In the genomic region with DNA sequence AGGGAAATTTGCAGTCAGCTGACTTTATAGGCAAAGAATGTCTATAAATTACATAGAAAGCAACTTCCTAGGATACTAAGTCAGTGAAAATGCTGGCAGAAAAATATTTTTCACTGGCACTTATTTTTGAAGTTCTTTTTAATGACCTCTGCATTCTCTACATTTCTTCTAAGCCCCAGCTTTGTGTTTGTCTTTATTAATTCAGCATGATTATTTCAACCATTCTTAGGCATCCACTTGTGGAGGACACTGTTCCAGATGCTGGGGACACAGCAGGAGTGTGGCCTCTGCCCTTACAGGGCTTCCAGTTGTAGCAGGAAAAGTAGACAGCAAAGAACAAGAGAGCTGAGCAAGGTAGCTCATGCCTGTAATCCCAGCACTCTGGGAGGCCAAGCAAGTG, we compare ENCODE assay signal across 17 cellular contexts. TPM values are rescaled to one million over a fixed set of nuclear protein-coding genes. Genes with fewer than 3 reads are reported as not detected.
DNase-seq lines count a peak whose midpoint lies in the region; ATAC-seq and TF ChIP-seq lines count a peak whose summit lies in the region.
"Had no signal": no experiment of that assay in that cellular context is flagged by ENCODE, and none has a peak within 500 bp of the region (broad histone marks: within the 10 kb centered on the region; RNA-seq: fewer than 3 reads in every experiment).

No MANE protein-coding gene starts in this region.

- H3K4me3 Mint-ChIP-seq in IgD-negative memory B cell = no peak overlapping the region
- H3K4me3 Mint-ChIP-seq in stimulated activated memory B cell treated with anti-CD40 and anti-IgM and Interleukin-4, amounts not matched to agents 10 μg/mL and 1 μg/mL and 100 μg/mL, for 72 hours = no peak overlapping the region
- H3K4me3 Mint-ChIP-seq: CD4-positive, CD25-positive, alpha-beta regulatory T cell; T-helper 1 cell treated with Interleukin-12 subunit alpha and Interleukin-12 subunit beta and Interleukin-4 antibody, amounts not matched to agents 30 μg/mL and 1 μg/mL, for 36 hours had no signal

- H3K4me2 ChIP-seq in DOHH2 (ENCODE audit: low read length) (peak overlapping the region; percentile 97), hepatocyte (no peak overlapping the region)

- no peaks in the 10 kb centered on the region for H3K9me2 ChIP-seq in DOHH2 (replicated peaks; ENCODE audit: control insufficient read depth, low read length)
- H3K9me2 ChIP-seq in hepatocyte (replicated peaks; ENCODE audit: insufficient read depth) = no peaks in the 10 kb centered on the region

- peaks cover 43% of the 10 kb centered on the region for H3F3A ChIP-seq in DOHH2 (ENCODE audit: control insufficient read depth, insufficient read depth)

- no peak overlapping the region for H2AFZ ChIP-seq in hepatocyte
- H2AFZ ChIP-seq: GM23248 had no signal

- H3K27me3 Mint-ChIP-seq in IgD-negative memory B cell = no peaks in the 10 kb centered on the region
- H3K27me3 Mint-ChIP-seq in stimulated activated memory B cell treated with anti-CD40 and anti-IgM and Interleukin-4, amounts not matched to agents 10 μg/mL and 1 μg/mL and 100 μg/mL, for 72 hours = no peaks in the 10 kb centered on the region

- peaks cover 35 to 48% (median 46%) of the 10 kb centered on the region in 3 donors for H3K4me1 Mint-ChIP-seq in IgD-negative memory B cell
- H3K4me1 Mint-ChIP-seq in stimulated activated memory B cell treated with anti-CD40 and anti-IgM and Interleukin-4, amounts not matched to agents 10 μg/mL and 1 μg/mL and 100 μg/mL, for 72 hours = peaks cover 70% of the 10 kb centered on the region
- H3K4me1 Mint-ChIP-seq: CD4-positive, CD25-positive, alpha-beta regulatory T cell had no signal

- peak; percentile 38 for DNase-seq in choroid plexus epithelial cell (ENCODE audit: low read depth)
- DNase-seq in GDM1 (lab: John Stamatoyannopoulos, UW) = no peak
- no peak for DNase-seq in central memory CD4-positive, alpha-beta T cell
- DNase-seq in colonic mucosa = no peak
- DNase-seq in hepatocyte (ENCODE audit: low spot score) = no peak
- DNase-seq: CD4-positive, CD25-positive, alpha-beta regulatory T cell; GM23248; NCI-H1694 treated with DMSO at 0.1 percent for 48 hours; NCI-H748 treated with DMSO at 0.1 percent for 48 hours had no signal

- no peak for ATAC-seq in stimulated activated memory B cell treated with anti-CD40 and anti-IgM and Interleukin-4, amounts not matched to agents 10 μg/mL and 1 μg/mL and 100 μg/mL, for 72 hours

- H3K36me3 ChIP-seq in DOHH2 (ENCODE audit: control insufficient read depth, low read length) (peaks cover 81% of the 10 kb centered on the region), colonic mucosa (no peaks in the 10 kb centered on the region), hepatocyte (replicated peaks; ENCODE audit: insufficient read depth, low read depth) (no peaks in the 10 kb centered on the region)
- H3K36me3 ChIP-seq: HAP-1 had no signal

- no peaks in the 10 kb centered on the region for H3K27me3 ChIP-seq in DOHH2 (ENCODE audit: control insufficient read depth, low read length)
- H3K27me3 ChIP-seq in colonic mucosa = no peaks in the 10 kb centered on the region
- H3K27me3 ChIP-seq in hepatocyte = no peaks in the 10 kb centered on the region

- H3K79me2 ChIP-seq in DOHH2 (ENCODE audit: control insufficient read depth, low read length) (peaks cover 94% of the 10 kb centered on the region), hepatocyte (no peaks in the 10 kb centered on the region)

- intact Hi-C loops in colonic mucosa (cut with DNase I) = no loop called here

- no peaks in the 10 kb centered on the region for H3K9me3 Mint-ChIP-seq in IgD-negative memory B cell
- H3K9me3 Mint-ChIP-seq in stimulated activated memory B cell treated with anti-CD40 and anti-IgM and Interleukin-4, amounts not matched to agents 10 μg/mL and 1 μg/mL and 100 μg/mL, for 72 hours = no peaks in the 10 kb centered on the region
- H3K9me3 Mint-ChIP-seq: CD4-positive, CD25-positive, alpha-beta regulatory T cell; T-helper 1 cell treated with Interleukin-12 subunit alpha and Interleukin-12 subunit beta and Interleukin-4 antibody, amounts not matched to agents 30 μg/mL and 1 μg/mL, for 36 hours had no signal

- H3K4me3 ChIP-seq in DOHH2 (ENCODE audit: low read length) = peak overlapping the region; percentile 49
- no peak overlapping the region for H3K4me3 ChIP-seq in choroid plexus epithelial cell (ENCODE audit: low read depth, low read length)
- H3K4me3 ChIP-seq in colonic mucosa = no peak overlapping the region
- H3K4me3 ChIP-seq in hepatocyte = no peak overlapping the region
- H3K4me3 ChIP-seq: GM23248, HAP-1, K562 had no signal

- H3K36me3 Mint-ChIP-seq in IgD-negative memory B cell = peaks cover 3% of the 10 kb centered on the region
- peaks cover 51% of the 10 kb centered on the region for H3K36me3 Mint-ChIP-seq in stimulated activated memory B cell treated with anti-CD40 and anti-IgM and Interleukin-4, amounts not matched to agents 10 μg/mL and 1 μg/mL and 100 μg/mL, for 72 hours
- H3K36me3 Mint-ChIP-seq: CD4-positive, CD25-positive, alpha-beta regulatory T cell had no signal

- H3K27ac ChIP-seq in DOHH2 (ENCODE audit: low read depth, low read length) (peak overlapping the region; percentile 92), colonic mucosa (no peak overlapping the region), hepatocyte (no peak overlapping the region)
- H3K27ac ChIP-seq: GM23248, RWPE1 had no signal

- H3K9me3 ChIP-seq in DOHH2 (ENCODE audit: control insufficient read depth, insufficient read depth, low read length) (no peaks in the 10 kb centered on the region), colonic mucosa (no peaks in the 10 kb centered on the region), hepatocyte (ENCODE audit: low read depth) (no peaks in the 10 kb centered on the region)
- H3K9me3 ChIP-seq: Caco-2, HAP-1 had no signal

- H4K20me1 ChIP-seq in DOHH2 (ENCODE audit: control insufficient read depth, insufficient read depth, low read depth, low read length) (peaks cover 6% of the 10 kb centered on the region; the same call in 1 of the 2 replicates), hepatocyte (ENCODE audit: insufficient read depth, poor library complexity, severe bottlenecking) (no peaks in the 10 kb centered on the region)

- H3K4me1 ChIP-seq in DOHH2 (ENCODE audit: control insufficient read depth, low read length) (peaks cover 96% of the 10 kb centered on the region), colonic mucosa (no peaks in the 10 kb centered on the region), hepatocyte (ENCODE audit: insufficient read depth) (no peaks in the 10 kb centered on the region)
- H3K4me1 ChIP-seq: HAP-1 had no signal

- peak overlapping the region in 2 of 3 donors; percentile 29 to 80 for H3K27ac Mint-ChIP-seq in IgD-negative memory B cell
- peak overlapping the region; percentile 83 for H3K27ac Mint-ChIP-seq in stimulated activated memory B cell treated with anti-CD40 and anti-IgM and Interleukin-4, amounts not matched to agents 10 μg/mL and 1 μg/mL and 100 μg/mL, for 72 hours
- H3K27ac Mint-ChIP-seq: CD4-positive, CD25-positive, alpha-beta regulatory T cell; T-helper 1 cell treated with Interleukin-12 subunit alpha and Interleukin-12 subunit beta and Interleukin-4 antibody, amounts not matched to agents 30 μg/mL and 1 μg/mL, for 36 hours had no signal

- no peak overlapping the region for H3K9ac ChIP-seq in colonic mucosa (ENCODE audit: low read depth in 2 of 2, low read length in 2 of 2)
- H3K9ac ChIP-seq: GM23248 had no signal

- TF ChIP-seq CTCF in DOHH2 (IDR thresholded peaks at IDR 0.05; ENCODE audit: low read depth, low read length, poor library complexity, severe bottlenecking) (no peak), choroid plexus epithelial cell (conservative IDR thresholded peaks at IDR 0.05; ENCODE audit: low read depth, low read length) (no peak), colonic mucosa (IDR thresholded peaks at IDR 0.05) (no peak), hepatocyte (IDR thresholded peaks at IDR 0.05; ENCODE audit: poor library complexity) (no peak)

RNA-seq across cellular contexts. Expression of gene LRRK1, which starts 15.0 kb away (rescaled TPM):
- polyA plus RNA-seq in IgD-negative memory B cell = 13.2 TPM
- 10 to 100 TPM; 29.6 to 36.0 TPM for total RNA-seq in colonic mucosa
- 2.1 and 2.6 TPM in 2 replicates for total RNA-seq in hepatocyte
- polyA plus RNA-seq in hepatocyte = 2.1 and 2.7 TPM in 2 replicates

RNA-seq across cellular contexts. Expression of gene ALDH1A3, which starts 54.5 kb away (rescaled TPM):
- polyA plus RNA-seq in IgD-negative memory B cell (not detected), hepatocyte (4.9 and 6.8 TPM in 2 replicates)
- total RNA-seq in colonic mucosa (1 to 10 TPM; 3.8 to 7.4 TPM), hepatocyte (11.7 and 20.5 TPM in 2 replicates)
- total RNA-seq: CD4-positive, CD25-positive, alpha-beta regulatory T cell had no signal
- polyA plus RNA-seq: CD4-positive, CD25-positive, alpha-beta regulatory T cell; K562 had no signal
